In genomic region chr1:226738995-226739695, GRCh38 we compare ENCODE assay signal across 8 cellular contexts.
DNase-seq lines count a peak whose midpoint lies in the region; ATAC-seq and TF ChIP-seq lines count a peak whose summit lies in the region.

Gene ITPKB (minus strand): TSS chr1:226739282. CDS start chr1:226737458, 1,824 bp downstream.

- H3K9me3 ChIP-seq in HAP-1, result no peaks in the 10 kb centered on the region

- H3K27me3 ChIP-seq in HAP-1 (ENCODE audit: low read depth), result no peaks in the 10 kb centered on the region

- POLR2A ChIA-PET in RWPE1 (lab: Yijun Ruan, JAX; ENCODE audit: low non-redundant PET), result interaction anchor here (0.7 to 1.4 kb wide), 2 partner anchors 76 to 85 kb away, joined by 4 read pairs; no protein-coding TSS in a partner anchor

- in situ Hi-C loops in HAP-1 (cut with MboI; ENCODE audit: low sequenced_read_pairs), result no loop called here

- CTCF ChIA-PET in RWPE1 (lab: Yijun Ruan, JAX), result interaction anchor here (0.6 to 1.6 kb wide), 7 partner anchors 13 to 330 kb away, joined by 3 to 7 read pairs (median 4); no protein-coding TSS in a partner anchor

- H3K27ac ChIP-seq in RWPE1, result peak within 1 kb of the TSS; percentile 79

- no peak for TF ChIP-seq CTCF in RWPE1 (conservative IDR thresholded peaks at IDR 0.05; ENCODE audit: low read depth)

- DNase-seq in CD1c-positive myeloid dendritic cell (ENCODE audit: extremely low spot score), result peak; percentile 73
- DNase-seq in HAP-1 (ENCODE audit: low spot score in 2 of 2), result peak; percentile 70 to 81
- DNase-seq in RWPE1 (ENCODE audit: low spot score), result peak; percentile 68
- peak; percentile 62 for DNase-seq in activated naive CD4-positive, alpha-beta T cell treated with anti-CD3 and anti-CD28 coated beads, Interleukin-2, amount 50 U/mL, for 16 hours
- peak; percentile 79 for DNase-seq in globus pallidus (ENCODE audit: low spot score)
- DNase-seq in non-pigmented ciliary epithelial cell (ENCODE audit: low read depth), result peak; percentile 34

- peaks cover 10% of the 10 kb centered on the region for H3K4me1 ChIP-seq in HAP-1

- no peak for ATAC-seq in GM18502 (IDR thresholded peaks at IDR 0.05; ENCODE audit: poor library complexity, unreplicated experiment)
- ATAC-seq in HG03097 (IDR thresholded peaks at IDR 0.05; ENCODE audit: low FRiP score, unreplicated experiment), result no peak

- peaks cover 14% of the 10 kb centered on the region for H3K36me3 ChIP-seq in HAP-1 (replicated peaks)

- H3K4me3 ChIP-seq in HAP-1, result peak within 1 kb of the TSS; percentile 55
